ENCODE assay signal across 9 cellular contexts in genomic region chrX:39477438-39478120, GRCh38.
DNase-seq lines count a peak whose midpoint lies in the region; ATAC-seq, FAIRE-seq and TF ChIP-seq lines count a peak whose summit lies in the region.
"Had no signal": no experiment of that assay in that cellular context is flagged by ENCODE, and none has a peak within 500 bp of the region (broad histone marks: within the 10 kb centered on the region; RNA-seq: fewer than 3 reads in every experiment).

No MANE protein-coding gene starts in this region.

- CTCF ChIA-PET in CD4-positive, alpha-beta T cell (lab: Charles Lee), result interaction anchor here (0.5 kb wide), 1 partner anchor 391 kb away, joined by 3 read pairs; no protein-coding TSS in a partner anchor

- H3K4me3 ChIP-seq in astrocyte of the cerebellum (ENCODE audit: low read depth, low read length) (no peak overlapping the region), lower lobe of right lung (no peak overlapping the region)
- H3K4me3 ChIP-seq: ovary had no signal

- DNase-seq in CD4-positive, alpha-beta T cell, result peak in 9 of 10 experiments; percentile 1 to 32 (median 3)
- DNase-seq in NCI-H1092 treated with DMSO at 0.1 percent for 48 hours (lab: John Stamatoyannopoulos, UW), result peak; percentile 78
- no peak for DNase-seq in astrocyte of the cerebellum (ENCODE audit: low read depth)
- peak; percentile 57 for DNase-seq in lower lobe of right lung
- DNase-seq in SIG-M5 treated with dmso at 0.1 percent for 504 hours (lab: John Stamatoyannopoulos, UW; ENCODE audit: unreplicated experiment), result no peak
- DNase-seq in frontal cortex (ENCODE audit: low spot score in 2 of 2), result no peak
- DNase-seq in NCI-H187 (lab: John Stamatoyannopoulos, UW), result no peak
- no peak for DNase-seq in Ammon's horn (ENCODE audit: low spot score)

- FAIRE-seq in frontal cortex (lab: Jason Lieb, UNC), result no peak

- no peak overlapping the region for H3K27ac Mint-ChIP-seq in CD4-positive, alpha-beta T cell

- TF ChIP-seq CTCF in CD4-positive, alpha-beta T cell (IDR thresholded peaks at IDR 0.05), result no peak
- peak; percentile 35 for TF ChIP-seq CTCF in astrocyte of the cerebellum (IDR thresholded peaks at IDR 0.05; ENCODE audit: low read depth, low read length, missing control alignments)
- TF ChIP-seq CTCF in lower lobe of right lung (IDR thresholded peaks at IDR 0.05), result peak; percentile 10

- H3K4me1 ChIP-seq in lower lobe of right lung, result no peaks in the 10 kb centered on the region

- ATAC-seq in CD4-positive, alpha-beta T cell (ENCODE audit: poor library complexity), result peak; percentile 63
- ATAC-seq in lower lobe of right lung, result peak; percentile 71 to 74

- in situ Hi-C loops in astrocyte of the cerebellum (cut with HindIII; ENCODE audit: low sequenced_read_pairs), result no loop called here

- H3K9me3 ChIP-seq in CD4-positive, alpha-beta T cell (ENCODE audit: control insufficient read depth, low read length), result no peaks in the 10 kb centered on the region
- no peaks in the 10 kb centered on the region for H3K9me3 ChIP-seq in lower lobe of right lung
- H3K9me3 ChIP-seq: ovary had no signal

- intact Hi-C loops in CD4-positive, alpha-beta T cell (cut with DNase I, micrococcal nuclease), result no loop called here
- intact Hi-C loops in lower lobe of right lung (cut with DNase I), result no loop called here

- no peak overlapping the region for H3K27ac ChIP-seq in CD4-positive, alpha-beta T cell (ENCODE audit: low read depth, low read length)
- no peak overlapping the region for H3K27ac ChIP-seq in lower lobe of right lung
- H3K27ac ChIP-seq: ovary had no signal

- no peaks in the 10 kb centered on the region for H3K36me3 ChIP-seq in lower lobe of right lung
- H3K36me3 ChIP-seq: ovary had no signal

- no peak overlapping the region for H3K4me3 Mint-ChIP-seq in CD4-positive, alpha-beta T cell

- POLR2A ChIA-PET in CD4-positive, alpha-beta T cell (lab: Charles Lee), result no interaction called here

- peaks cover 12% of the 10 kb centered on the region for H3K4me1 Mint-ChIP-seq in CD4-positive, alpha-beta T cell (ENCODE audit: low read depth)

- no peaks in the 10 kb centered on the region for H3K36me3 Mint-ChIP-seq in CD4-positive, alpha-beta T cell (ENCODE audit: low read depth)

- H3K27me3 Mint-ChIP-seq in CD4-positive, alpha-beta T cell, result no peaks in the 10 kb centered on the region

- H3K27me3 ChIP-seq in CD4-positive, alpha-beta T cell (ENCODE audit: control insufficient read depth, insufficient read depth, low read length), result no peaks in the 10 kb centered on the region
- no peaks in the 10 kb centered on the region for H3K27me3 ChIP-seq in lower lobe of right lung (ENCODE audit: low read depth)
- H3K27me3 ChIP-seq: ovary had no signal

- no peaks in the 10 kb centered on the region for H3K9me3 Mint-ChIP-seq in CD4-positive, alpha-beta T cell

Comparison
In these comparisons a context has a peak if more than half of its experiments do, and no peak if none do; other contexts are left out.
1. DNase-seq: peak in CD4-positive, alpha-beta T cell (9 of 10), NCI-H1092 treated with DMSO at 0.1 percent for 48 hours (single experiment) and lower lobe of right lung (single experiment); none in astrocyte of the cerebellum (single experiment), SIG-M5 treated with dmso at 0.1 percent for 504 hours (single experiment), frontal cortex (0 of 2), NCI-H187 (0 of 2) and Ammon's horn (single experiment).